Comparison of ENCODE assay signal across 8 cellular contexts in the genomic region with DNA sequence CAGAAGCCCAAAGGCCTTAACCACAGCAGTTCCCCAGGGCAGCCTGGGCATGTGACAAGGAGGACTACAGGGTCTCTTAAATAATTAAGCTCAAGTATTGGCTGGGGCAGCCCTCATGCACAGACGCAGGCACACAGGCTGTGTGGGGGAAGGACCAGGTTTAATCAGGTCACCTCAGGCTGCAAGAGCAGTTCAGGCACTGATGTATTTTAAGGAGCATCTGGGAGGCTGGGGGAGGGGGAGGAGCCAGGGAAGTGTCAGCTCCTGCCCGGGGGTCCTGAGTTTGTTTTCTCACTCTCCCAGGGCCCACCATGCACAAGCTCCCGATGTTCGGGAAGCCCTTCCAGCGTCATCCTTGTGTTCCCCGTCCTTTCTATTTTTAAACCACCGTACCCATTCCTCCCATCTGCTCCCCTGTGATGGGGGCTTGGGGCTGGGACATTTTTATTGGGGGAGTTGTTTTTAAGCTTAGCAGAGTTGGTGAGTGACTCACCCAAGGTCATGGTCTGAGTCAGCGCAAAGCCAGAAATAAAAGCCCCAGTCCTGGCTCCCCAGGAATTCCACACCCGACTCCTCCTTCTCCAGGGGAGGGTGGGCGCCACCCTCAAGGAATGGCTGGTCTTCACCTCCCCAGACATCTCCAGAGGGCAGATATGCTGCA. TPM values are rescaled to one million over a fixed set of nuclear protein-coding genes. Genes with fewer than 3 reads are reported as not detected.
DNase-seq lines count a peak whose midpoint lies in the region; ATAC-seq lines count a peak whose summit lies in the region.
"Had no signal": no experiment of that assay in that cellular context is flagged by ENCODE, and none has a peak within 500 bp of the region (broad histone marks: within the 10 kb centered on the region; RNA-seq: fewer than 3 reads in every experiment).

No MANE protein-coding gene starts in this region.

- peak; percentile 76 for DNase-seq in AG08395 (ENCODE audit: low spot score)
- DNase-seq in RPMI7951 (ENCODE audit: low read depth): peak; percentile 85
- peak; percentile 56 for DNase-seq in left ventricle myocardium superior
- DNase-seq in NCI-H2196 treated with DMSO at 0.1 percent for 48 hours (lab: John Stamatoyannopoulos, UW; ENCODE audit: unreplicated experiment): no peak
- no peak for DNase-seq in NCI-H146 (lab: John Stamatoyannopoulos, UW)
- DNase-seq: CD4-positive, CD25-positive, alpha-beta regulatory T cell had no signal

- ATAC-seq in left ventricle myocardium superior (peak; percentile 31), HG03108 (IDR thresholded peaks at IDR 0.05; ENCODE audit: unreplicated experiment) (no peak)

- intact Hi-C loops in left ventricle myocardium superior (cut with micrococcal nuclease): no loop called here

RNA-seq across cellular contexts. Expression of gene CSDC2, which starts 2.4 kb away (rescaled TPM):
- total RNA-seq in RPMI7951 (2014; rRNA removed; shearing (Covaris generic)): not detected in 2 replicates
- total RNA-seq in left ventricle myocardium superior: 223 TPM
- total RNA-seq: CD4-positive, CD25-positive, alpha-beta regulatory T cell; mononuclear cell had no signal

RNA-seq across cellular contexts. Expression of gene POLR3H, which starts 18.9 kb away (rescaled TPM):
- total RNA-seq in RPMI7951 (2014; rRNA removed; shearing (Covaris generic)): 11.5 and 14.0 TPM in 2 replicates
- total RNA-seq in left ventricle myocardium superior: 17.9 TPM

RNA-seq across cellular contexts. Expression of gene PMM1, which starts 26.5 kb away (rescaled TPM):
- total RNA-seq in RPMI7951 (2014; rRNA removed; shearing (Covaris generic)): 24.2 and 25.9 TPM in 2 replicates
- total RNA-seq in left ventricle myocardium superior: 12.9 TPM

RNA-seq across cellular contexts. Expression of gene DESI1, which starts 57.7 kb away (rescaled TPM):
- 14.1 and 24.3 TPM in 2 replicates for total RNA-seq in RPMI7951 (2014; rRNA removed; shearing (Covaris generic))
- 53.6 TPM for total RNA-seq in left ventricle myocardium superior

RNA-seq across cellular contexts. Expression of gene XRCC6, which starts 57.9 kb away (rescaled TPM):
- total RNA-seq in RPMI7951 (2014; rRNA removed; shearing (Covaris generic)): 369 and 407 TPM in 2 replicates
- total RNA-seq in left ventricle myocardium superior: 172 TPM

Comparison
In these comparisons a context has a peak if more than half of its experiments do, and no peak if none do; other contexts are left out.
1. DNase-seq: peak in AG08395 (single experiment), RPMI7951 (single experiment) and left ventricle myocardium superior (single experiment); none in NCI-H2196 treated with DMSO at 0.1 percent for 48 hours (single experiment) and NCI-H146 (single experiment).
2. RNA of gene CSDC2, which starts 2.4 kb away (total RNA-seq): 223 TPM in left ventricle myocardium superior (single experiment); not detected in RPMI7951; every median in the first group is over 100 times any median in the second.